ENCODE assay signal across 22 cellular contexts in the genomic region with DNA sequence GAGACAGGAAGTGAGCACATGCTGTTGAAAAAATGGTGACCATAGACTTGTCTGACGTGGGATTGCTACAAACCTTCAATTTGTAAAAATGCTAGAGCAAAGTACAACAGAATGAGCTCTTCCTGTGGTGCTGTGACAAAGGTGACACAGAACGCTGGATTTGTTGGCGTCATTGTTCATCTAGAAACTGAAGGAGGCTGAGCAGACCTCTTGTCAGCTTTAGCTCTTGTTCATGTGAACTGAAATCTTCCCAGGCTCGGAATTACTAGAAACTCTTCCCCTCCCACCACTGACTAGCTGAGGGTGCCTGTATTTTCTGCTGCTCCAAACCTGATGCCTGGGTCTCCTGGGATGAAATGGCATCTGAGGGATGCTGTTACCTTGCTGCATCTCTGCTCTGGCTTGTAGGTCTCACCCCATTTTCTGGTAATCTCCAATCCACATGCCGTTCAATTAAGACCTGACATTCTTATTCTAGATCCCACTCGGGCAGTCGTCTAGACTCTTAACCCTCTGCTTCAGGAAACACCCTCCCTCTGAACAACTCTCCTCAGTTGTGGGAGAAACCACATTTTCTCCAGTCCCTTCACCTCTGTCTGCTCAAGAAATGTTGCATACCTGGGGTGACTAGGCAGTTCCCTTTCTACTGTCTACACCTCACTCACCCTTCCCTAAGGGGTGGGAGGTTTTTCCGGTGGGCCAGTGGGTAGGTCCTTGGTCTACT.
"Had no signal": no experiment of that assay in that cellular context is flagged by ENCODE, and none has a peak within 500 bp of the region (broad histone marks: within the 10 kb centered on the region; RNA-seq: fewer than 3 reads in every experiment).

No MANE protein-coding gene starts in this region.

- FAIRE-seq: endothelial cell of umbilical vein had no signal

- H3K27ac ChIP-seq: hepatocyte, left lung, spleen, testis, upper lobe of left lung had no signal

- H3K79me2 ChIP-seq: hepatocyte had no signal

- H2AFZ ChIP-seq: hepatocyte had no signal

- H3K4me1 ChIP-seq: left lung, testis, upper lobe of left lung had no signal

- DNase-seq: activated B cell treated with CpG ODN at 0.5 μM for 24 hours; activated CD4-positive, alpha-beta memory T cell treated with anti-CD3 and anti-CD28 coated beads for 36 hours; activated CD4-positive, alpha-beta T cell treated with anti-CD3 and anti-CD28 coated beads for 4 hours; activated effector memory CD4-positive, alpha-beta T cell treated with anti-CD3 and anti-CD28 coated beads, Interleukin-2, amount 50 U/mL, for 16 hours; activated naive CD4-positive, alpha-beta T cell treated with anti-CD3 and anti-CD28 coated beads, Interleukin-2, amount 50 U/mL, for 16 hours; activated naive CD8-positive, alpha-beta T cell treated with anti-CD3 and anti-CD28 coated beads, Interleukin-2, amount 50 U/mL, for 24 hours; effector CD4-positive, alpha-beta T cell; foreskin melanocyte; glutamatergic neuron; immature natural killer cell; left lung; naive thymus-derived CD8-positive, alpha-beta T cell; spleen; stimulated activated CD4-positive, alpha-beta T cell treated with anti-CD3 and anti-CD28 coated beads, Interleukin-4, amount 100 ng/mL, for 1 hour; stimulated activated naive CD4-positive, alpha-beta T cell; T1000; testis; upper lobe of left lung had no signal

- H3K36me3 ChIP-seq: left lung, spleen, upper lobe of left lung had no signal

- H3K4me3 ChIP-seq: hepatocyte, left lung, lung, spleen, testis, upper lobe of left lung had no signal

- H3K4me2 ChIP-seq: hepatocyte had no signal

- H3K27me3 ChIP-seq: hepatocyte, left lung, spleen, testis, upper lobe of left lung had no signal

- ATAC-seq: activated naive CD8-positive, alpha-beta T cell treated with anti-CD3 and anti-CD28 coated beads, Interleukin-2, amount 50 U/mL, for 24 hours; esophagus mucosa; left lung; naive thymus-derived CD8-positive, alpha-beta T cell had no signal

- H3K9me3 ChIP-seq: left lung, spleen, testis, upper lobe of left lung had no signal
